Comparison of ENCODE assay signal across 1 cellular context in genomic region chr7:128879939-128880746, GRCh38.
TF ChIP-seq lines count a peak whose summit lies in the region.

No MANE protein-coding gene starts in this region.

TF ChIP-seq in K562, 482 proteins besides CTCF, POLR2A, EP300 and RAD21 (continued from another document):
- peak; percentile 73; the same call in 1 of the 2 replicates for TF ChIP-seq MYNN (IDR thresholded peaks at IDR 0.05)
- no peak for TF ChIP-seq MYNN (CRISPR knock-in tag; IDR thresholded peaks at IDR 0.05)
- TF ChIP-seq, protein P1, sequence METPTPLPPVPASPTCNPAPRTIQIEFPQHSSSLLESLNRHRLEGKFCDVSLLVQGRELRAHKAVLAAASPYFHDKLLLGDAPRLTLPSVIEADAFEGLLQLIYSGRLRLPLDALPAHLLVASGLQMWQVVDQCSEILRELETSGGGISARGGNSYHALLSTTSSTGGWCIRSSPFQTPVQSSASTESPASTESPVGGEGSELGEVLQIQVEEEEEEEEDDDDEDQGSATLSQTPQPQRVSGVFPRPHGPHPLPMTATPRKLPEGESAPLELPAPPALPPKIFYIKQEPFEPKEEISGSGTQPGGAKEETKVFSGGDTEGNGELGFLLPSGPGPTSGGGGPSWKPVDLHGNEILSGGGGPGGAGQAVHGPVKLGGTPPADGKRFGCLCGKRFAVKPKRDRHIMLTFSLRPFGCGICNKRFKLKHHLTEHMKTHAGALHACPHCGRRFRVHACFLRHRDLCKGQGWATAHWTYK (CRISPR knock-in tag; IDR thresholded peaks at IDR 0.05) = peak; percentile 47; the same call in 1 of the 2 replicates
- no peak for TF ChIP-seq HNRNPL (IDR thresholded peaks at IDR 0.05; ENCODE audit: low read depth, low read length)
- TF ChIP-seq HDAC2 (IDR thresholded peaks at IDR 0.05) = peak; percentile 14; the same call in 1 of the 2 replicates
- no peak for TF ChIP-seq STAT5B (CRISPR knock-in tag; IDR thresholded peaks at IDR 0.05)
- TF ChIP-seq ZNF263 (CRISPR knock-in tag; IDR thresholded peaks at IDR 0.05; ENCODE audit: borderline replicate concordance) = peak; percentile 41; the same call in 1 of the 2 replicates
